21 cellular contexts compared by ENCODE assay signal in the genomic region with DNA sequence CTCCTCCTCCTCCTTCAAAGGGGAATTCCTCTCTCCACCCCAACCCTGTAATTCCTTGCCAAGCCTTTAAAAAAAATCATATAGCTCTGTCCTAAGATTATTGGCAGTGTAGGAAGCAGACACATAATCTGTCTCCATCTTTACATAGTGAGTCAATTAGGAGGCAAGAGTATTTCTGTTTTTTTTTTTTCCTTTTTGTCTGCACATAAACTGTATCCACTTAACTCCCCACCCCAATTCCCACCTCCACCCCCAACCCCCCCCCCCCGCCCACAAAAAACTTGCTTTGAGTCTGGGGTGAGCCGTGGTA.
A peak's percentile ranks its signal among the peaks of the same experiment; 100 is the strongest.
DNase-seq lines count a peak whose midpoint lies in the region; ATAC-seq and TF ChIP-seq lines count a peak whose summit lies in the region.
"Had no signal": no experiment of that assay in that cellular context is flagged by ENCODE, and none has a peak within 500 bp of the region (broad histone marks: within the 10 kb centered on the region; RNA-seq: fewer than 3 reads in every experiment).

No MANE protein-coding gene starts in this region.

- DNase-seq in DMS 273 (lab: John Stamatoyannopoulos, UW; ENCODE audit: unreplicated experiment): peak; percentile 26
- DNase-seq in DMS 273 treated with DMSO at 0.1 percent for 48 hours (lab: John Stamatoyannopoulos, UW): no peak
- no peak for DNase-seq in hepatocyte (ENCODE audit: low spot score)
- DNase-seq in neural progenitor cell (ENCODE audit: low spot score): no peak
- DNase-seq in mammary epithelial cell: no peak
- DNase-seq: CD8-positive, alpha-beta T cell; GM23248; H9; IMR-90; KG1; MM.1S; NCI-H1694 treated with DMSO at 0.1 percent for 48 hours; NCI-H2081; SHP77 had no signal

- H4K20me1 ChIP-seq in hepatocyte (ENCODE audit: insufficient read depth, poor library complexity, severe bottlenecking) (no peaks in the 10 kb centered on the region), neural progenitor cell (ENCODE audit: low read depth) (no peaks in the 10 kb centered on the region), mammary epithelial cell (ENCODE audit: insufficient read depth, low read length) (no peaks in the 10 kb centered on the region)

- in situ Hi-C loops in mammary epithelial cell (cut with MboI; ENCODE audit: low sequenced_read_pairs in 2 of 2): no loop called here

- no peaks in the 10 kb centered on the region for H3K27me3 Mint-ChIP-seq in neural progenitor cell (ENCODE audit: insufficient read depth, low read depth)
- H3K27me3 Mint-ChIP-seq in stimulated activated memory B cell treated with anti-CD40 and anti-IgM and Interleukin-4, amounts not matched to agents 10 μg/mL and 1 μg/mL and 100 μg/mL, for 72 hours: no peaks in the 10 kb centered on the region
- H3K27me3 Mint-ChIP-seq: B cell had no signal

- H3K36me3 Mint-ChIP-seq in neural progenitor cell: no peaks in the 10 kb centered on the region
- H3K36me3 Mint-ChIP-seq in stimulated activated memory B cell treated with anti-CD40 and anti-IgM and Interleukin-4, amounts not matched to agents 10 μg/mL and 1 μg/mL and 100 μg/mL, for 72 hours: peaks cover 29% of the 10 kb centered on the region
- H3K36me3 Mint-ChIP-seq: CD8-positive, alpha-beta T cell had no signal

- H3K4me1 Mint-ChIP-seq in neural progenitor cell: peaks cover 11% of the 10 kb centered on the region
- H3K4me1 Mint-ChIP-seq in stimulated activated memory B cell treated with anti-CD40 and anti-IgM and Interleukin-4, amounts not matched to agents 10 μg/mL and 1 μg/mL and 100 μg/mL, for 72 hours: no peaks in the 10 kb centered on the region
- H3K4me1 Mint-ChIP-seq: B cell had no signal

- no peak overlapping the region for H3K9ac ChIP-seq in HUES6 (ENCODE audit: low read length)
- H3K9ac ChIP-seq in neural progenitor cell: no peak overlapping the region
- no peak overlapping the region for H3K9ac ChIP-seq in mammary epithelial cell (ENCODE audit: insufficient read depth, low read length)
- H3K9ac ChIP-seq: GM23248 had no signal

- H3F3A ChIP-seq in neural progenitor cell (ENCODE audit: low read depth): no peaks in the 10 kb centered on the region

- H2AFZ ChIP-seq in hepatocyte (peak overlapping the region; percentile 17), neural progenitor cell (replicated peaks) (peak overlapping the region; percentile 89), mammary epithelial cell (ENCODE audit: low read depth, low read length) (no peak overlapping the region)
- H2AFZ ChIP-seq: GM23248 had no signal

- H3K27ac ChIP-seq in HUES6 (ENCODE audit: low read depth, low read length) (no peak overlapping the region), hepatocyte (peak overlapping the region; percentile 43), neural progenitor cell (no peak overlapping the region), mammary epithelial cell (ENCODE audit: insufficient read depth, low read depth, low read length) (no peak overlapping the region)
- H3K27ac ChIP-seq: 22Rv1, C4-2B, GM23248, RWPE1 had no signal

- CTCF ChIA-PET in mammary epithelial cell (lab: Charles Lee; ENCODE audit: low non-redundant PET): interaction anchor here (0.7 kb wide), 1 partner anchor 28 kb away, joined by 19 read pairs; no protein-coding TSS in a partner anchor

- no peak overlapping the region for H3K4me3 Mint-ChIP-seq in neural progenitor cell
- H3K4me3 Mint-ChIP-seq in stimulated activated memory B cell treated with anti-CD40 and anti-IgM and Interleukin-4, amounts not matched to agents 10 μg/mL and 1 μg/mL and 100 μg/mL, for 72 hours: no peak overlapping the region
- H3K4me3 Mint-ChIP-seq: B cell; CD8-positive, alpha-beta T cell had no signal

- intact Hi-C loops in mammary epithelial cell (cut with micrococcal nuclease): no loop called here

- TF ChIP-seq CTCF in hepatocyte (IDR thresholded peaks at IDR 0.05; ENCODE audit: poor library complexity) (no peak), neural progenitor cell (IDR thresholded peaks at IDR 0.05) (no peak), mammary epithelial cell (conservative IDR thresholded peaks at IDR 0.05 in 1 of 2, IDR thresholded peaks at IDR 0.05 in 1 of 2; ENCODE audit: extremely low read depth in 1 of 2, insufficient read depth in 1 of 2, low read depth in 1 of 2, low read length in 2 of 2) (no peak)

- H3K27me3 ChIP-seq in HUES6 (ENCODE audit: control insufficient read depth, insufficient read depth, low read length) (no peaks in the 10 kb centered on the region), hepatocyte (no peaks in the 10 kb centered on the region), neural progenitor cell (no peaks in the 10 kb centered on the region), mammary epithelial cell (ENCODE audit: insufficient read depth, low read length) (no peaks in the 10 kb centered on the region)

- H3K4me1 ChIP-seq in HUES6 (ENCODE audit: control insufficient read depth, insufficient read depth, low read length) (peaks cover 4% of the 10 kb centered on the region), hepatocyte (ENCODE audit: insufficient read depth) (peaks cover 14% of the 10 kb centered on the region), neural progenitor cell (peaks cover 8% of the 10 kb centered on the region), mammary epithelial cell (ENCODE audit: insufficient read depth, low read length) (no peaks in the 10 kb centered on the region)

- BruUV-seq in mammary epithelial cell (replicated peaks; lab: Mats Ljungman, UMichigan): no TSS peak

- H3K4me2 ChIP-seq in hepatocyte: peak overlapping the region; percentile 60
- no peak overlapping the region for H3K4me2 ChIP-seq in neural progenitor cell
- no peak overlapping the region for H3K4me2 ChIP-seq in mammary epithelial cell (ENCODE audit: insufficient read depth, low read depth, low read length)

- H3K79me2 ChIP-seq in hepatocyte (no peaks in the 10 kb centered on the region), neural progenitor cell (ENCODE audit: low read depth) (no peaks in the 10 kb centered on the region), mammary epithelial cell (ENCODE audit: insufficient read depth, low read length) (no peaks in the 10 kb centered on the region)

- H3K9me3 ChIP-seq in HUES6 (ENCODE audit: control insufficient read depth, insufficient read depth, low read depth, low read length) (no peaks in the 10 kb centered on the region), hepatocyte (ENCODE audit: low read depth) (no peaks in the 10 kb centered on the region), neural progenitor cell (ENCODE audit: low read depth) (no peaks in the 10 kb centered on the region), mammary epithelial cell (replicated peaks; ENCODE audit: insufficient read depth, low read length) (no peaks in the 10 kb centered on the region)

- H3K4me3 ChIP-seq in HUES6 (ENCODE audit: low read depth, low read length) (peak overlapping the region; percentile 11; the same call in 1 of the 2 replicates), hepatocyte (no peak overlapping the region), neural progenitor cell (no peak overlapping the region), mammary epithelial cell (replicated peaks in 1 of 3; ENCODE audit: insufficient read depth in 1 of 3, low read depth in 2 of 3, low read length in 3 of 3) (no peak overlapping the region)
- H3K4me3 ChIP-seq: GM23248 had no signal

- no peaks in the 10 kb centered on the region for H3K9me3 Mint-ChIP-seq in neural progenitor cell
- H3K9me3 Mint-ChIP-seq in stimulated activated memory B cell treated with anti-CD40 and anti-IgM and Interleukin-4, amounts not matched to agents 10 μg/mL and 1 μg/mL and 100 μg/mL, for 72 hours: no peaks in the 10 kb centered on the region
- H3K9me3 Mint-ChIP-seq: CD8-positive, alpha-beta T cell; H9 had no signal

- no peak for ATAC-seq in stimulated activated memory B cell treated with anti-CD40 and anti-IgM and Interleukin-4, amounts not matched to agents 10 μg/mL and 1 μg/mL and 100 μg/mL, for 72 hours
- ATAC-seq: CD8-positive, alpha-beta T cell; Panc1 had no signal

- H3K9me2 ChIP-seq in hepatocyte (replicated peaks; ENCODE audit: insufficient read depth): no peaks in the 10 kb centered on the region

- H3K27ac Mint-ChIP-seq in neural progenitor cell: no peak overlapping the region
- no peak overlapping the region for H3K27ac Mint-ChIP-seq in stimulated activated memory B cell treated with anti-CD40 and anti-IgM and Interleukin-4, amounts not matched to agents 10 μg/mL and 1 μg/mL and 100 μg/mL, for 72 hours
- H3K27ac Mint-ChIP-seq: B cell; CD8-positive, alpha-beta T cell had no signal

- 67% methylated on average over 2 of the region's 2 CpGs for WGBS in hepatocyte (ENCODE audit: low lambda C conversion rate, missing lambda C conversion rate)
- no CpG with 5 or more reads among the region's 2 CpGs for WGBS in mammary epithelial cell (ENCODE audit: low coverage, missing lambda C conversion rate)

- H3K36me3 ChIP-seq in HUES6 (ENCODE audit: control insufficient read depth, insufficient read depth, low read length) (no peaks in the 10 kb centered on the region), hepatocyte (replicated peaks; ENCODE audit: insufficient read depth, low read depth) (no peaks in the 10 kb centered on the region), neural progenitor cell (no peaks in the 10 kb centered on the region), mammary epithelial cell (ENCODE audit: insufficient read depth, low read length) (no peaks in the 10 kb centered on the region)

- dilution Hi-C loops in mammary epithelial cell (cut with HindIII; ENCODE audit: low sequenced_read_pairs): no loop called here
